Comparison of ENCODE assay signal across 1 cellular context in the genomic region with DNA sequence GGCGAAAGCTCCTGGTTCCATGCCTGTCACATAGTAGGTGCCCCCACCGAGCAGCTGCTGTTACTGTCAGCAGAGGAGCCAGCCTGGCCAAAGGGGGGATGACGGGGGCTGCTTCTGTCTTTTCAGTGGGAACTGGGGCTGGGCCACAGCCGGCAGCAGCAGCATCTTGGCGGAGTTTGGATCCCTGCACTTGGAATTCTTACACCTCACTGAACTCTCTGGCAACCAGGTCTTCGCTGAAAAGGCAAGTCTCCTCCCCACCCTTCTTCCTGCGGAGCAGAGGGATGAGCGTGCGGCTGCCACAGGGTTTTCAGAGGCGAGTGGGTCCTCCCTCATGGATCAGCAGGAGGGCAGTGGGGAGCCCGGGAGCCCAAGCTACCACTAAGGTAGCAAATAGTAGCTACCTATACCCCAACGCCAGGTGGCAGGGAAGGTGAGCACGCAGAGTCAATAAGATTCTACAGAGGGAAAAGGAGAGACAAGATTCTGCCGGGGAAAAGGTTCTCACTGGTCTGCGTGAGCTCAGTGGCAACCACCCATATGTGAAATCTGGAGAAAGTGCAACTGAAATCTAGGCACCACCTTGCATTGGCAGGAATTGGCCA.
TF ChIP-seq lines count a peak whose summit lies in the region.

No MANE protein-coding gene starts in this region.

TF ChIP-seq in WTC11, 78 proteins besides CTCF, POLR2A, EP300 and RAD21 (continued from another document):
- TF ChIP-seq, protein P1, sequence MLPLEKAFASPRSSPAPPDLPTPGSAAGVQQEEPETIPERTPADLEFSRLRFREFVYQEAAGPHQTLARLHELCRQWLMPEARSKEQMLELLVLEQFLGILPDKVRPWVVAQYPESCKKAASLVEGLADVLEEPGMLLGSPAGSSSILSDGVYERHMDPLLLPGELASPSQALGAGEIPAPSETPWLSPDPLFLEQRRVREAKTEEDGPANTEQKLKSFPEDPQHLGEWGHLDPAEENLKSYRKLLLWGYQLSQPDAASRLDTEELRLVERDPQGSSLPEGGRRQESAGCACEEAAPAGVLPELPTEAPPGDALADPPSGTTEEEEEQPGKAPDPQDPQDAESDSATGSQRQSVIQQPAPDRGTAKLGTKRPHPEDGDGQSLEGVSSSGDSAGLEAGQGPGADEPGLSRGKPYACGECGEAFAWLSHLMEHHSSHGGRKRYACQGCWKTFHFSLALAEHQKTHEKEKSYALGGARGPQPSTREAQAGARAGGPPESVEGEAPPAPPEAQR (CRISPR knock-in tag; IDR thresholded peaks at IDR 0.05): no peak
- TF ChIP-seq HMGA2 (CRISPR knock-in tag; IDR thresholded peaks at IDR 0.05): no peak
- TF ChIP-seq, protein P2, sequence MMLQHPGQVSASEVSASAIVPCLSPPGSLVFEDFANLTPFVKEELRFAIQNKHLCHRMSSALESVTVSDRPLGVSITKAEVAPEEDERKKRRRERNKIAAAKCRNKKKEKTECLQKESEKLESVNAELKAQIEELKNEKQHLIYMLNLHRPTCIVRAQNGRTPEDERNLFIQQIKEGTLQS (CRISPR knock-in tag; conservative IDR thresholded peaks at IDR 0.05): no peak
- no peak for TF ChIP-seq SMAD4 (CRISPR knock-in tag; IDR thresholded peaks at IDR 0.05)
TF ChIP-seq in WTC11: peak in this region for 0.
